ENCODE assay signal across 23 cellular contexts in the genomic region with DNA sequence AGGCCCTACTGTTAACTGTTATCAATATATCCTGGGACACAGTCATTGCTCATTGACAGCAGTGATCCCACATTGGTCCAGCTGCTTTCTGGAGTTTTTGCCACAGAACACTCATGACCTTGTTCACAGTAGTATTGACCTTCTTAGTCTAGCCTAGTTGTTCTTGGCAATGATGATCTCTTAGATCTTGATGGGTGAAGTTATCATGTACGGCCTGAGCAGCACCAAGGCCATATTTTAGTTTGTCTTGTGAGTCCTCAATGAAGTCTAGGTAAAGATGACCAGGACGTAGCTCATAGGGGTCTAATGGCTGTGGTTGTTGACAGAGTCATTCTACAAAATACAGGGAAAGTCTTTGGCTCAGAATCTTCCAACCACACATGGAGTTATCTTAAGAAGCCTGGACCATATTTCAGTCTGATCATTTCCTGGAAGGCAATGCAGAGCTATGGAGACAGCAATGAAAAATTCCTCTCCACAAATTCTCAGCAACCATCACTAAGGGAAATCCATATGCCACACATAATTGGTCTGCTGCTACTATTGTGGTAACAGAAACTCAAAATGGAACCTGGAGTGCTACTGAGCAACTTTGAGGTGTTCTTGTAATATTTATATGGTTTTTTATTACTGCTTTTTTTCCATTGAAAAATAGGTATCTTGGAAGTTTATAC.
"Had no signal": no experiment of that assay in that cellular context is flagged by ENCODE, and none has a peak within 500 bp of the region (broad histone marks: within the 10 kb centered on the region; RNA-seq: fewer than 3 reads in every experiment).

No MANE protein-coding gene starts in this region.

- H3K27ac Mint-ChIP-seq: naive thymus-derived CD4-positive, alpha-beta T cell; natural killer cell had no signal

- H3K36me3 Mint-ChIP-seq: natural killer cell had no signal

- H3K4me3 ChIP-seq: colonic mucosa, dorsolateral prefrontal cortex, esophagus squamous epithelium, gastrocnemius medialis, heart right ventricle, left lung, lower lobe of right lung had no signal

- H3K27ac ChIP-seq: colonic mucosa, dorsolateral prefrontal cortex, epithelial cell of prostate, esophagus squamous epithelium, gastrocnemius medialis, heart right ventricle, left lung, lower lobe of right lung had no signal

- ATAC-seq: esophagus mucosa; gastrocnemius medialis; heart right ventricle; left cardiac atrium; left lung; left ventricle myocardium superior; lower lobe of right lung; naive thymus-derived CD4-positive, alpha-beta T cell; natural killer cell had no signal

- H3K27me3 ChIP-seq: colonic mucosa, esophagus squamous epithelium, gastrocnemius medialis, heart right ventricle, left lung had no signal

- H3K9me3 ChIP-seq: colonic mucosa, esophagus squamous epithelium, gastrocnemius medialis, heart right ventricle, left lung, lower lobe of right lung had no signal

- H3K4me1 ChIP-seq: colonic mucosa, gastrocnemius medialis had no signal

- DNase-seq: colonic mucosa; dermis blood vessel endothelial cell; dorsolateral prefrontal cortex; effector CD4-positive, alpha-beta T cell; effector memory CD4-positive, alpha-beta T cell; erythroblast; esophagus squamous epithelium; foreskin fibroblast; foreskin melanocyte; gastrocnemius medialis; glutamatergic neuron; head of caudate nucleus; heart right ventricle; hippocampal formation; left cardiac atrium; left ventricle myocardium superior; lower lobe of right lung; midbrain; naive thymus-derived CD4-positive, alpha-beta T cell; natural killer cell had no signal

- H3K36me3 ChIP-seq: colonic mucosa, esophagus squamous epithelium, gastrocnemius medialis, heart right ventricle, left lung, lower lobe of right lung had no signal

- H3K4me3 Mint-ChIP-seq: naive thymus-derived CD4-positive, alpha-beta T cell; natural killer cell had no signal
